Comparison of ENCODE assay signal across 16 cellular contexts in the genomic region with DNA sequence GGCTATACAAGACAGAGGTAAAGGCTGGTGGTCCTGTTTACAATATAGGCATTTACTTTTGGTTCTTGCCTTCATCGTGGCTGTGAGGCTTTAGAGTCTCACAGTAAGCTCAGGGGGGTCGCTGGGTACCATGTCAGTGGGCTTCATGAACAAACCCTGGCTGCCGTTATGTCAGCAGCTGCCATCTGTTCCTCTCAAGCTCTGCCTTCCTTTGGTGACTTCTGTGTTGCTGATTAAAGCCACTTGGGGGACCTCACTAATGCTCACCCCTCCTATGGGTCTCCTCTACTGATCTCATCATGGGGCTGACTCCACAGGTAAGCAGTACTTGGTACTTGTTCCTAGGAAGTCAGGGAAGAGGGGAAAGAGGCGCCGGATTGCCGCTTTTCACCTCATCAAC.
A peak's percentile ranks its signal among the peaks of the same experiment; 100 is the strongest.
DNase-seq lines count a peak whose midpoint lies in the region; TF ChIP-seq lines count a peak whose summit lies in the region.
"Had no signal": no experiment of that assay in that cellular context is flagged by ENCODE, and none has a peak within 500 bp of the region (broad histone marks: within the 10 kb centered on the region; RNA-seq: fewer than 3 reads in every experiment).

No MANE protein-coding gene starts in this region.

- 85 to 93% methylated on average over 6 of the region's 6 CpGs for WGBS in sigmoid colon, 2 donors

- no peak for TF ChIP-seq EP300 in sigmoid colon (IDR thresholded peaks at IDR 0.05)

- H3K4me1 ChIP-seq in Caco-2: peaks cover 13% of the 10 kb centered on the region; the same call in 1 of the 2 replicates
- H3K4me1 ChIP-seq in sigmoid colon: peaks cover 0 to 25% (median 21%) of the 10 kb centered on the region in 4 donors
- H3K4me1 ChIP-seq: BE2C; BLaER1 treated with 17β-estradiol and CSF1 and Interleukin-3, amounts not matched to agents 10 nM and 100 nM had no signal

- H3K27me3 ChIP-seq in Caco-2 (replicated peaks; ENCODE audit: control insufficient read depth, insufficient read depth, low read length) (no peaks in the 10 kb centered on the region), sigmoid colon (no peaks in the 10 kb centered on the region)
- H3K27me3 ChIP-seq: BE2C; BLaER1 treated with 17β-estradiol and CSF1 and Interleukin-3, amounts not matched to agents 10 nM and 100 nM had no signal

- H3K36me3 ChIP-seq in Caco-2 (ENCODE audit: control insufficient read depth, insufficient read depth, low read length) (no peaks in the 10 kb centered on the region), sigmoid colon (no peaks in the 10 kb centered on the region)
- H3K36me3 ChIP-seq: BE2C; BLaER1 treated with 17β-estradiol and CSF1 and Interleukin-3, amounts not matched to agents 10 nM and 100 nM had no signal

- H3K27me3 Mint-ChIP-seq in Caco-2 (ENCODE audit: insufficient read depth, unreplicated experiment): no peaks in the 10 kb centered on the region

- peaks cover 9% of the 10 kb centered on the region for H3K36me3 Mint-ChIP-seq in Caco-2 (ENCODE audit: insufficient read depth, unreplicated experiment)
- H3K36me3 Mint-ChIP-seq: CD4-positive, alpha-beta memory T cell had no signal

- peak overlapping the region; percentile 8 for H3K27ac Mint-ChIP-seq in Caco-2 (ENCODE audit: unreplicated experiment)
- H3K27ac Mint-ChIP-seq: CD4-positive, alpha-beta memory T cell; GM23338 had no signal

- POLR2A ChIA-PET in Caco-2 (lab: Charles Lee): no interaction called here

- no peak for TF ChIP-seq CTCF in Caco-2 (IDR thresholded peaks at IDR 0.05; ENCODE audit: insufficient read depth in 1 of 2, low read depth in 1 of 2, low read length in 1 of 2, severe bottlenecking in 1 of 2, unreplicated experiment in 1 of 2)
- no peak for TF ChIP-seq CTCF in sigmoid colon (IDR thresholded peaks at IDR 0.05)

- CTCF ChIA-PET in Caco-2 (lab: Charles Lee): no interaction called here

- no peak overlapping the region for H3K4me3 Mint-ChIP-seq in Caco-2 (ENCODE audit: unreplicated experiment)
- H3K4me3 Mint-ChIP-seq: CD4-positive, alpha-beta memory T cell; GM23338; H9 had no signal

- intact Hi-C loops in Caco-2 (cut with micrococcal nuclease; ENCODE audit: unreplicated experiment) (loop anchor here (2.0 kb wide), 1 partner anchor 53 kb away; no protein-coding TSS in a partner anchor), sigmoid colon (cut with DNase I) (loop anchor here (2.0 kb wide), 1 partner anchor 39 kb away; no protein-coding TSS in a partner anchor)

- H3K27ac ChIP-seq in sigmoid colon: peak overlapping the region in 3 of 4 donors; percentile 37 to 71 (median 64)
- H3K27ac ChIP-seq: BLaER1 treated with 17β-estradiol and CSF1 and Interleukin-3, amounts not matched to agents 10 nM and 100 nM had no signal

- H3K4me1 Mint-ChIP-seq in Caco-2 (ENCODE audit: low read depth, unreplicated experiment): peaks cover 7% of the 10 kb centered on the region
- H3K4me1 Mint-ChIP-seq: CD4-positive, alpha-beta memory T cell had no signal

- peak; percentile 48 for DNase-seq in NCI-H82 (lab: John Stamatoyannopoulos, UW)
- no peak for DNase-seq in NCI-H82 treated with DMSO at 0.1 percent for 48 hours (lab: John Stamatoyannopoulos, UW; ENCODE audit: unreplicated experiment)
- no peak for DNase-seq in Caco-2
- peak; percentile 29 for DNase-seq in NCI-H69 (lab: John Stamatoyannopoulos, UW)
- DNase-seq in sigmoid colon: no peak
- DNase-seq in COR-L47 (lab: John Stamatoyannopoulos, UW): no peak
- DNase-seq in NCI-H748 (lab: John Stamatoyannopoulos, UW; ENCODE audit: unreplicated experiment): no peak
- DNase-seq: BE2C; CD4-positive, alpha-beta memory T cell; DMS153; EL; GDM1; H9 had no signal

- no peak for TF ChIP-seq POLR2A in sigmoid colon (IDR thresholded peaks at IDR 0.05)

- no TSS peak for BruUV-seq in Caco-2 (replicated peaks; lab: Mats Ljungman, UMichigan)

- H3K4me3 ChIP-seq in Caco-2 (ENCODE audit: low read depth, low read length) (no peak overlapping the region), sigmoid colon (no peak overlapping the region)
- H3K4me3 ChIP-seq: BLaER1 treated with 17β-estradiol and CSF1 and Interleukin-3, amounts not matched to agents 10 nM and 100 nM; GM12878; GM23338 had no signal

- H3K9me3 ChIP-seq in Caco-2 (no peaks in the 10 kb centered on the region), sigmoid colon (no peaks in the 10 kb centered on the region)
- H3K9me3 ChIP-seq: BE2C; BLaER1 treated with 17β-estradiol and CSF1 and Interleukin-3, amounts not matched to agents 10 nM and 100 nM had no signal

- H3K9me3 Mint-ChIP-seq in Caco-2 (ENCODE audit: unreplicated experiment): peaks cover 16% of the 10 kb centered on the region
- H3K9me3 Mint-ChIP-seq: GM23338, H9 had no signal

Comparison
In these comparisons a context has a peak if more than half of its experiments do, and no peak if none do; other contexts are left out.
1. DNase-seq: peak in NCI-H82 (single experiment) and NCI-H69 (single experiment); none in NCI-H82 treated with DMSO at 0.1 percent for 48 hours (single experiment), Caco-2 (0 of 2), sigmoid colon (single experiment), COR-L47 (single experiment) and NCI-H748 (single experiment).